1 cellular context compared by ENCODE assay signal in the genomic region with DNA sequence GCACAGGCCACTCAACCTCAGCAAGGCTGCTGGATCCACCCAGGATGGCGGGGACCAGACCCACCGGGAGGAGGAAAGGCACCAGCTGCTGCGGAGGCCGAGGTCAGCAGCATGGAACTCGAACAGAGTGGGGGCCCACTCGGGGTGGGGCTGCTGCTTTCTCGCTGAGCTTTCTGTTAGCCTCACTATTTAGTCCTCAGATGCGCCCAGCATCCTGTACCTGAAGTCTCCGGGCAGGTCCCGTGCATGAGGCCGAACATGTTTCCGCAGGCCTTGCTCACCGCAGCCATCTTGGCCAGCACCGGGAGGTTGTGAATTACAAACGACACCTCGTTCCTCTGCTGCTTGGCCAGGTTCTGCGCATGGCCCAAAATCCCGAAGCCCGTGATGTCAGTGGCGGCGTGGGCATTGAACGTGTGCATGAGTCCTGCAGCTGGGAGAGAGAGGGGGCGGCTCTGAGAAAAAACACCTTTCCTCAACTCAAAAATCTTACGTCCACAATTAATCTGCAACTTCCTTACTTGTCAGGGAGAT.
TF ChIP-seq lines count a peak whose summit lies in the region.

No MANE protein-coding gene starts in this region.

TF ChIP-seq in H1, 55 proteins besides CTCF, POLR2A, EP300 and RAD21:
- TF ChIP-seq CEBPB (IDR thresholded peaks at IDR 0.05; ENCODE audit: low read depth, low read length) (no peak), POLR2AphosphoS5 (IDR thresholded peaks at IDR 0.05; ENCODE audit: low read depth, low read length) (0 out of 2 replicates have a peak, but pooled peaks have one; percentile 55)
